Comparison of ENCODE assay signal across 9 cellular contexts in genomic region chr7:159027803-159028455, GRCh38.
DNase-seq lines count a peak whose midpoint lies in the region; ATAC-seq and TF ChIP-seq lines count a peak whose summit lies in the region.
"Had no signal": no experiment of that assay in that cellular context is flagged by ENCODE, and none has a peak within 500 bp of the region (broad histone marks: within the 10 kb centered on the region; RNA-seq: fewer than 3 reads in every experiment).

No MANE protein-coding gene starts in this region.

- no peak overlapping the region for H3K4me3 ChIP-seq in neural progenitor cell

- DNase-seq in DMS 273 treated with DMSO at 0.1 percent for 48 hours (lab: John Stamatoyannopoulos, UW) (peak; percentile 28), NCI-H1105 treated with DMSO at 0.1 percent for 48 hours (lab: John Stamatoyannopoulos, UW) (peak; percentile 33), chondrocyte (ENCODE audit: low spot score) (peak; percentile 82), neural progenitor cell (ENCODE audit: low spot score) (peak; percentile 39), AML-193 (lab: John Stamatoyannopoulos, UW) (no peak)
- no peak for DNase-seq in activated CD4-positive, alpha-beta T cell treated with anti-CD3 and anti-CD28 coated beads, Interleukin-2, amount 50 U/mL, for 1 hour
- DNase-seq: activated CD4-positive, alpha-beta T cell treated with anti-CD3 and anti-CD28 coated beads for 36 hours had no signal

- H2AFZ ChIP-seq in neural progenitor cell (replicated peaks) = no peak overlapping the region

- H3K9me3 Mint-ChIP-seq in chondrocyte (ENCODE audit: low read depth) (no peaks in the 10 kb centered on the region), neural progenitor cell (no peaks in the 10 kb centered on the region)

- H3K9ac ChIP-seq in neural progenitor cell = no peak overlapping the region

- H3K4me3 Mint-ChIP-seq in chondrocyte (ENCODE audit: unreplicated experiment) = no peak overlapping the region
- peak overlapping the region; percentile 33 for H3K4me3 Mint-ChIP-seq in neural progenitor cell
- H3K4me3 Mint-ChIP-seq: activated CD4-positive, alpha-beta T cell treated with anti-CD3 and anti-CD28 coated beads for 36 hours had no signal

- no peak for ATAC-seq in HG03520 (IDR thresholded peaks at IDR 0.05; ENCODE audit: unreplicated experiment)
- no peak for ATAC-seq in GM21717 (IDR thresholded peaks at IDR 0.05; ENCODE audit: unreplicated experiment)
- ATAC-seq: activated CD4-positive, alpha-beta T cell treated with anti-CD3 and anti-CD28 coated beads for 36 hours had no signal

- H3K27ac Mint-ChIP-seq in chondrocyte (ENCODE audit: unreplicated experiment) = no peak overlapping the region
- H3K27ac Mint-ChIP-seq in neural progenitor cell = peak overlapping the region; percentile 66
- H3K27ac Mint-ChIP-seq: activated CD4-positive, alpha-beta T cell treated with anti-CD3 and anti-CD28 coated beads for 36 hours had no signal

- peaks cover 32% of the 10 kb centered on the region for H3K4me1 Mint-ChIP-seq in chondrocyte (ENCODE audit: low read depth)
- peaks cover 59% of the 10 kb centered on the region for H3K4me1 Mint-ChIP-seq in neural progenitor cell

- H3K36me3 ChIP-seq in neural progenitor cell = no peaks in the 10 kb centered on the region

- no peaks in the 10 kb centered on the region for H3K79me2 ChIP-seq in neural progenitor cell (ENCODE audit: low read depth)

- H3K27me3 Mint-ChIP-seq in chondrocyte (ENCODE audit: low read depth) (peaks cover 15% of the 10 kb centered on the region), neural progenitor cell (ENCODE audit: insufficient read depth, low read depth) (peaks cover 17% of the 10 kb centered on the region)

- no peaks in the 10 kb centered on the region for H4K20me1 ChIP-seq in neural progenitor cell (ENCODE audit: low read depth)

- H3F3A ChIP-seq in neural progenitor cell (ENCODE audit: low read depth) = peaks cover 34% of the 10 kb centered on the region

- no peaks in the 10 kb centered on the region for H3K9me3 ChIP-seq in neural progenitor cell (ENCODE audit: low read depth)

- H3K4me1 ChIP-seq in neural progenitor cell = peaks cover 56% of the 10 kb centered on the region

- peak overlapping the region; percentile 56 for H3K4me2 ChIP-seq in neural progenitor cell

- no peaks in the 10 kb centered on the region for H3K27me3 ChIP-seq in neural progenitor cell

- no peak for TF ChIP-seq CTCF in chondrocyte (IDR thresholded peaks at IDR 0.05)
- TF ChIP-seq CTCF in neural progenitor cell (IDR thresholded peaks at IDR 0.05) = no peak

- peak overlapping the region; percentile 97 for H3K27ac ChIP-seq in neural progenitor cell

- H3K36me3 Mint-ChIP-seq in chondrocyte (ENCODE audit: low read depth) = no peaks in the 10 kb centered on the region
- peaks cover under 1% of the 10 kb centered on the region for H3K36me3 Mint-ChIP-seq in neural progenitor cell

Comparison
In these comparisons a context has a peak if more than half of its experiments do, and no peak if none do; other contexts are left out.
1. DNase-seq: peak in DMS 273 treated with DMSO at 0.1 percent for 48 hours (single experiment), NCI-H1105 treated with DMSO at 0.1 percent for 48 hours (single experiment), chondrocyte (single experiment) and neural progenitor cell (single experiment); none in activated CD4-positive, alpha-beta T cell treated with anti-CD3 and anti-CD28 coated beads, Interleukin-2, amount 50 U/mL, for 1 hour (single experiment) and AML-193 (0 of 2).